8 cellular contexts compared by ENCODE assay signal in genomic region chr1:60425528-60425927, GRCh38.
DNase-seq lines count a peak whose midpoint lies in the region; ATAC-seq, FAIRE-seq and TF ChIP-seq lines count a peak whose summit lies in the region.

No MANE protein-coding gene starts in this region.

- H2AFZ ChIP-seq in keratinocyte (ENCODE audit: control insufficient read depth, low read length): no peak overlapping the region

- H3K4me1 ChIP-seq in RWPE2 (ENCODE audit: insufficient read depth, poor library complexity, severe bottlenecking) (no peaks in the 10 kb centered on the region), keratinocyte (ENCODE audit: control insufficient read depth, extremely low read depth, insufficient read depth, low read length) (no peaks in the 10 kb centered on the region)
- H3K4me1 ChIP-seq in effector memory CD4-positive, alpha-beta T cell (ENCODE audit: control insufficient read depth, insufficient read depth, low read length, poor library complexity, severe bottlenecking): no peaks in the 10 kb centered on the region

- FAIRE-seq in keratinocyte (lab: Jason Lieb, UNC): no peak

- POLR2A ChIA-PET in HEK293T (lab: Yijun Ruan, JAX): no interaction called here
- POLR2A ChIA-PET in activated CD4-positive, alpha-beta memory T cell treated with anti-CD3 and anti-CD28 coated beads, Interleukin-2, amount 10 ng/mL, durations not matched to agents 7 days and 5 days (lab: Charles Lee): no interaction called here
- POLR2A ChIA-PET in naive thymus-derived CD8-positive, alpha-beta T cell (lab: Charles Lee): no interaction called here

- H3K4me3 Mint-ChIP-seq in activated CD4-positive, alpha-beta memory T cell treated with anti-CD3 and anti-CD28 coated beads, Interleukin-2, amount 10 ng/mL, durations not matched to agents 7 days and 5 days: no peak overlapping the region
- H3K4me3 Mint-ChIP-seq in naive thymus-derived CD8-positive, alpha-beta T cell: no peak overlapping the region

- peak; percentile 58 for ATAC-seq in RWPE2 (ENCODE audit: low read depth)
- no peak for ATAC-seq in naive thymus-derived CD8-positive, alpha-beta T cell

- H3K9ac ChIP-seq in keratinocyte (ENCODE audit: control insufficient read depth, extremely low read depth, insufficient read depth, low read length): no peak overlapping the region

- TF ChIP-seq CTCF in RWPE2 (IDR thresholded peaks at IDR 0.05; ENCODE audit: poor library complexity, severe bottlenecking) (peak; percentile 45), keratinocyte (optimal IDR thresholded peaks at IDR 0.05 in 1 of 3, IDR thresholded peaks at IDR 0.05 in 1 of 3, conservative IDR thresholded peaks at IDR 0.05 in 1 of 3; ENCODE audit: extremely low read depth in 1 of 3, insufficient read depth in 2 of 3, low read length in 3 of 3) (peak; percentile 34 to 68 (median 41))

- no peaks in the 10 kb centered on the region for H3K36me3 Mint-ChIP-seq in activated CD4-positive, alpha-beta memory T cell treated with anti-CD3 and anti-CD28 coated beads, Interleukin-2, amount 10 ng/mL, durations not matched to agents 7 days and 5 days (ENCODE audit: low read depth)
- no peaks in the 10 kb centered on the region for H3K36me3 Mint-ChIP-seq in naive thymus-derived CD8-positive, alpha-beta T cell

- H3K9me3 Mint-ChIP-seq in activated CD4-positive, alpha-beta memory T cell treated with anti-CD3 and anti-CD28 coated beads, Interleukin-2, amount 10 ng/mL, durations not matched to agents 7 days and 5 days: peaks cover 2% of the 10 kb centered on the region
- H3K9me3 Mint-ChIP-seq in naive thymus-derived CD8-positive, alpha-beta T cell: peaks cover 0 to 8% (median 0%) of the 10 kb centered on the region in 9 donors

- CTCF ChIA-PET in HEK293T (lab: Yijun Ruan, JAX): interaction anchor here (0.8 kb wide), 1 partner anchor 16 kb away, joined by 3 read pairs; no protein-coding TSS in a partner anchor
- CTCF ChIA-PET in activated CD4-positive, alpha-beta memory T cell treated with anti-CD3 and anti-CD28 coated beads, Interleukin-2, amount 10 ng/mL, durations not matched to agents 7 days and 5 days (lab: Charles Lee): interaction anchor here (1.3 kb wide), 1 partner anchor 52 kb away, joined by 3 read pairs; no protein-coding TSS in a partner anchor

- no peak overlapping the region for H3K27ac Mint-ChIP-seq in activated CD4-positive, alpha-beta memory T cell treated with anti-CD3 and anti-CD28 coated beads, Interleukin-2, amount 10 ng/mL, durations not matched to agents 7 days and 5 days
- no peak overlapping the region for H3K27ac Mint-ChIP-seq in naive thymus-derived CD8-positive, alpha-beta T cell

- DNase-seq in DMS53 (lab: John Stamatoyannopoulos, UW): peak; percentile 67
- DNase-seq in HEK293T (ENCODE audit: extremely low spot score): peak; percentile 63
- DNase-seq in RWPE2 (ENCODE audit: low spot score): no peak
- no peak for DNase-seq in keratinocyte (ENCODE audit: low read depth, low spot score)
- no peak for DNase-seq in inferior parietal cortex (ENCODE audit: extremely low spot score)
- DNase-seq in activated CD4-positive, alpha-beta memory T cell treated with anti-CD3 and anti-CD28 coated beads, Interleukin-2, amount 10 ng/mL, durations not matched to agents 7 days and 5 days: no peak
- no peak for DNase-seq in effector memory CD4-positive, alpha-beta T cell
- no peak for DNase-seq in naive thymus-derived CD8-positive, alpha-beta T cell

- no peaks in the 10 kb centered on the region for H3K27me3 Mint-ChIP-seq in activated CD4-positive, alpha-beta memory T cell treated with anti-CD3 and anti-CD28 coated beads, Interleukin-2, amount 10 ng/mL, durations not matched to agents 7 days and 5 days
- H3K27me3 Mint-ChIP-seq in naive thymus-derived CD8-positive, alpha-beta T cell: peaks cover 0 to 4% (median 2%) of the 10 kb centered on the region in 5 donors

- H3K27me3 ChIP-seq in RWPE2 (ENCODE audit: insufficient read depth, poor library complexity, severe bottlenecking) (no peaks in the 10 kb centered on the region), keratinocyte (ENCODE audit: control insufficient read depth, extremely low read depth, insufficient read depth, low read length) (no peaks in the 10 kb centered on the region)
- H3K27me3 ChIP-seq in effector memory CD4-positive, alpha-beta T cell (replicated peaks; ENCODE audit: control insufficient read depth, insufficient read depth, low read length, poor library complexity, severe bottlenecking): no peaks in the 10 kb centered on the region

- H3K9me1 ChIP-seq in keratinocyte (ENCODE audit: control insufficient read depth, extremely low read depth, insufficient read depth, low read length): no peaks in the 10 kb centered on the region

- no peaks in the 10 kb centered on the region for H4K20me1 ChIP-seq in keratinocyte (ENCODE audit: control insufficient read depth, extremely low read depth, insufficient read depth, low read length)

- H3K4me3 ChIP-seq in RWPE2 (ENCODE audit: severe bottlenecking) (no peak overlapping the region), keratinocyte (ENCODE audit: control insufficient read depth in 2 of 3, extremely low read depth in 1 of 3, insufficient read depth in 2 of 3, low read depth in 1 of 3, low read length in 3 of 3) (no peak overlapping the region)
- no peak overlapping the region for H3K4me3 ChIP-seq in effector memory CD4-positive, alpha-beta T cell (ENCODE audit: insufficient read depth, low read depth, low read length, poor library complexity, severe bottlenecking)

- H3K79me2 ChIP-seq in keratinocyte (ENCODE audit: control insufficient read depth, insufficient read depth, low read length): no peaks in the 10 kb centered on the region

- no peaks in the 10 kb centered on the region for H3K4me1 Mint-ChIP-seq in activated CD4-positive, alpha-beta memory T cell treated with anti-CD3 and anti-CD28 coated beads, Interleukin-2, amount 10 ng/mL, durations not matched to agents 7 days and 5 days
- no peaks in the 10 kb centered on the region for H3K4me1 Mint-ChIP-seq in naive thymus-derived CD8-positive, alpha-beta T cell

- H3K4me2 ChIP-seq in keratinocyte (ENCODE audit: control insufficient read depth, extremely low read depth, insufficient read depth, low read depth, low read length): no peak overlapping the region

- H3K27ac ChIP-seq in RWPE2 (ENCODE audit: poor library complexity, severe bottlenecking) (no peak overlapping the region), keratinocyte (ENCODE audit: control insufficient read depth, insufficient read depth, low read length) (no peak overlapping the region)
- H3K27ac ChIP-seq in effector memory CD4-positive, alpha-beta T cell (ENCODE audit: insufficient read depth, low read length, poor library complexity, severe bottlenecking): no peak overlapping the region

- H3K36me3 ChIP-seq in RWPE2 (ENCODE audit: low read depth) (no peaks in the 10 kb centered on the region), keratinocyte (ENCODE audit: control insufficient read depth in 2 of 2, extremely low read depth in 1 of 2, insufficient read depth in 2 of 2, low read length in 2 of 2) (no peaks in the 10 kb centered on the region)
- H3K36me3 ChIP-seq in effector memory CD4-positive, alpha-beta T cell (ENCODE audit: control insufficient read depth, insufficient read depth, low read length): no peaks in the 10 kb centered on the region

- H3K9me3 ChIP-seq in RWPE2 (ENCODE audit: severe bottlenecking): no peaks in the 10 kb centered on the region
- H3K9me3 ChIP-seq in keratinocyte (ENCODE audit: control insufficient read depth, low read depth, low read length): no peaks in the 10 kb centered on the region
- no peaks in the 10 kb centered on the region for H3K9me3 ChIP-seq in effector memory CD4-positive, alpha-beta T cell (ENCODE audit: control insufficient read depth, low read length)

- dilution Hi-C loops in keratinocyte (cut with MboI; ENCODE audit: extremely low pct_ligation_motif_present, low sequenced_read_pairs): no loop called here

TF ChIP-seq in HEK293T, 16 proteins besides CTCF, POLR2A, EP300 and RAD21:
- TF ChIP-seq ARNT (IDR thresholded peaks at IDR 0.05): no peak
- TF ChIP-seq ELF4 (IDR thresholded peaks at IDR 0.05): no peak
- TF ChIP-seq BHLHE40 (IDR thresholded peaks at IDR 0.05; ENCODE audit: borderline replicate concordance): no peak
- no peak for TF ChIP-seq L3MBTL2 (conservative IDR thresholded peaks at IDR 0.05)
TF ChIP-seq in HEK293T: peak in this region for 0.

Comparison
In these comparisons a context has a peak if more than half of its experiments do, and no peak if none do; other contexts are left out.
1. DNase-seq: peak in DMS53 (single experiment) and HEK293T (single experiment); none in RWPE2 (single experiment), keratinocyte (single experiment), inferior parietal cortex (single experiment), activated CD4-positive, alpha-beta memory T cell treated with anti-CD3 and anti-CD28 coated beads, Interleukin-2, amount 10 ng/mL, durations not matched to agents 7 days and 5 days (single experiment), effector memory CD4-positive, alpha-beta T cell (0 of 3) and naive thymus-derived CD8-positive, alpha-beta T cell (0 of 10).